Comparison of ENCODE assay signal across 40 cellular contexts in the genomic region with DNA sequence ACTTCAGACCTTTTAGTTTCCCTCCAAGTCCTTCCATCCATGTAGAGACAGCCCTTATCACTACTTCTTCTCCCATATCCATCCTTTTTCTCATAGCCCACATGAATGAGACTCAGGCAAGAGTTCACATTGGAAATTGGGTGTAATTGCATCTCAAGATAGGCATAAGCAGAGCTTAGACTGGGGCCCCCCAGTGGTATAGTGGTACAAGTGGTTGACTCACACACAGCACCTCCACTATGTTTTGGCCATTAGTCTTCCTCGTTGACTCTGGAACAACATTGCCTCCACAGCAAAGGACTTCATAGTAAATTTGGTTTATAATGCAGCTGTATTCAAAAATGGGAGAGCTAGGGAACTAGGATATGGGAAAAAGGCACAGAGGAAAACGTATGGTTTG. TPM values are rescaled to one million over a fixed set of nuclear protein-coding genes. Genes with fewer than 3 reads are reported as not detected.
"Had no signal": no experiment of that assay in that cellular context is flagged by ENCODE, and none has a peak within 500 bp of the region (broad histone marks: within the 10 kb centered on the region; RNA-seq: fewer than 3 reads in every experiment).

No MANE protein-coding gene starts in this region.

- H3K4me1 Mint-ChIP-seq: activated CD4-positive, alpha-beta T cell treated with anti-CD3 and anti-CD28 coated beads, Interleukin-2, amount 10 ng/mL, durations not matched to agents 24 days and 14 days; activated naive CD4-positive, alpha-beta T cell treated with anti-CD3 and anti-CD28 coated beads, Interleukin-2, amount 10 ng/mL, durations not matched to agents 7 days and 5 days; activated naive CD8-positive, alpha-beta T cell treated with anti-CD3 and anti-CD28 coated beads, Interleukin-2, amount 10 ng/mL, durations not matched to agents 7 days and 5 days; immature natural killer cell; mesothelial cell of epicardium; naive B cell; nephron progenitor cell had no signal

- H3K27me3 Mint-ChIP-seq: progenitor cell of endocrine pancreas had no signal

- H3K27ac Mint-ChIP-seq: activated CD4-positive, alpha-beta memory T cell treated with anti-CD3 and anti-CD28 coated beads for 36 hours; activated CD4-positive, alpha-beta T cell treated with anti-CD3 and anti-CD28 coated beads, Interleukin-2, amount 10 ng/mL, durations not matched to agents 24 days and 14 days; activated naive CD4-positive, alpha-beta T cell treated with anti-CD3 and anti-CD28 coated beads, Interleukin-2, amount 10 ng/mL, durations not matched to agents 7 days and 5 days; activated naive CD8-positive, alpha-beta T cell treated with anti-CD3 and anti-CD28 coated beads, Interleukin-2, amount 10 ng/mL, durations not matched to agents 7 days and 5 days; effector memory CD8-positive, alpha-beta T cell; immature natural killer cell; mesothelial cell of epicardium; naive B cell; nephron progenitor cell; progenitor cell of endocrine pancreas had no signal

- H3K36me3 ChIP-seq: brain microvascular endothelial cell, gastroesophageal sphincter, ovary, right lobe of liver, tibial nerve had no signal

- H3K27ac ChIP-seq: brain microvascular endothelial cell, gastroesophageal sphincter, ovary, right lobe of liver, tibial nerve had no signal

- H3K9me3 ChIP-seq: gastroesophageal sphincter, ovary, right lobe of liver, tibial nerve had no signal

- ATAC-seq: activated CD4-positive, CD25-positive, alpha-beta regulatory T cell treated with anti-CD3 and anti-CD28 coated beads, Interleukin-2, amount 50 U/mL, for 24 hours; effector memory CD8-positive, alpha-beta T cell; gastroesophageal sphincter; left colon; right lobe of liver had no signal

- H3K36me3 Mint-ChIP-seq: activated CD4-positive, alpha-beta memory T cell treated with anti-CD3 and anti-CD28 coated beads for 36 hours; activated naive CD4-positive, alpha-beta T cell treated with anti-CD3 and anti-CD28 coated beads, Interleukin-2, amount 10 ng/mL, durations not matched to agents 7 days and 5 days; activated naive CD8-positive, alpha-beta T cell treated with anti-CD3 and anti-CD28 coated beads, Interleukin-2, amount 10 ng/mL, durations not matched to agents 7 days and 5 days; immature natural killer cell; mesothelial cell of epicardium; naive B cell had no signal

- H3K4me3 Mint-ChIP-seq: activated CD4-positive, alpha-beta memory T cell treated with anti-CD3 and anti-CD28 coated beads for 36 hours; activated CD4-positive, alpha-beta T cell treated with anti-CD3 and anti-CD28 coated beads, Interleukin-2, amount 10 ng/mL, durations not matched to agents 24 days and 14 days; activated naive CD4-positive, alpha-beta T cell treated with anti-CD3 and anti-CD28 coated beads, Interleukin-2, amount 10 ng/mL, durations not matched to agents 7 days and 5 days; activated naive CD8-positive, alpha-beta T cell treated with anti-CD3 and anti-CD28 coated beads, Interleukin-2, amount 10 ng/mL, durations not matched to agents 7 days and 5 days; effector memory CD8-positive, alpha-beta T cell; immature natural killer cell; mesothelial cell of epicardium; nephron progenitor cell had no signal

- H3K27me3 ChIP-seq: brain microvascular endothelial cell, gastroesophageal sphincter, ovary, right lobe of liver, tibial nerve had no signal

- DNase-seq: activated CD4-positive, alpha-beta memory T cell treated with anti-CD3 and anti-CD28 coated beads for 36 hours; activated CD4-positive, alpha-beta T cell treated with anti-CD3 and anti-CD28 coated beads, Interleukin-2, amount 10 ng/mL, durations not matched to agents 24 days and 14 days; activated CD8-positive, alpha-beta memory T cell treated with anti-CD3 and anti-CD28 coated beads, Interleukin-2, amount 50 U/mL, for 4 hours; activated gamma-delta T cell; activated naive CD4-positive, alpha-beta T cell treated with anti-CD3 and anti-CD28 coated beads, Interleukin-2, amount 10 ng/mL, durations not matched to agents 7 days and 5 days; activated naive CD8-positive, alpha-beta T cell treated with anti-CD3 and anti-CD28 coated beads, Interleukin-2, amount 10 ng/mL, durations not matched to agents 7 days and 5 days; activated T-cell treated with anti-CD3 and anti-CD28 coated beads, Interleukin-2, amount 50 U/mL, for 1 hour; amniotic stem cell; brain microvascular endothelial cell; cortex of kidney; effector memory CD8-positive, alpha-beta T cell; head of caudate nucleus; hippocampal formation; immature natural killer cell; left colon; mammary epithelial cell; naive B cell; nephron progenitor cell; ovary; right lobe of liver; stimulated activated CD4-positive, alpha-beta T cell treated with anti-CD3 and anti-CD28 coated beads, Interleukin-2, amount 100 ng/mL, for 48 hours; stimulated activated naive CD4-positive, alpha-beta T cell treated with Interleukin-2 at 50 U/mL for 16 hours had no signal

- H3K4me3 ChIP-seq: gastroesophageal sphincter, ovary, right lobe of liver, tibial nerve had no signal

- H3K9me3 Mint-ChIP-seq: activated CD4-positive, alpha-beta memory T cell treated with anti-CD3 and anti-CD28 coated beads for 36 hours; activated CD4-positive, alpha-beta T cell treated with anti-CD3 and anti-CD28 coated beads, Interleukin-2, amount 10 ng/mL, durations not matched to agents 24 days and 14 days; activated naive CD4-positive, alpha-beta T cell treated with anti-CD3 and anti-CD28 coated beads, Interleukin-2, amount 10 ng/mL, durations not matched to agents 7 days and 5 days; activated naive CD8-positive, alpha-beta T cell treated with anti-CD3 and anti-CD28 coated beads, Interleukin-2, amount 10 ng/mL, durations not matched to agents 7 days and 5 days; effector memory CD8-positive, alpha-beta T cell; immature natural killer cell; mesothelial cell of epicardium; naive B cell; nephron progenitor cell had no signal

RNA-seq across cellular contexts. Expression of a gene that starts 2.6 kb away (rescaled TPM):
- total RNA-seq: activated CD4-positive, alpha-beta memory T cell treated with anti-CD3 and anti-CD28 coated beads for 36 hours; activated CD4-positive, alpha-beta T cell treated with anti-CD3 and anti-CD28 coated beads, Interleukin-2, amount 10 ng/mL, durations not matched to agents 24 days and 14 days; activated CD8-positive, alpha-beta memory T cell treated with anti-CD3 and anti-CD28 coated beads for 36 hours; astrocyte; cardiac septum; endothelial cell of umbilical vein; left colon; mammary epithelial cell; progenitor cell of endocrine pancreas had no signal

RNA-seq across cellular contexts. Expression of a gene that starts 9.3 kb away (rescaled TPM):
- total RNA-seq: activated CD4-positive, alpha-beta T cell treated with anti-CD3 and anti-CD28 coated beads, Interleukin-2, amount 10 ng/mL, durations not matched to agents 24 days and 14 days; mammary epithelial cell had no signal

RNA-seq across cellular contexts. Expression of a gene that starts 18.7 kb away (rescaled TPM):
- total RNA-seq: activated CD4-positive, alpha-beta memory T cell treated with anti-CD3 and anti-CD28 coated beads for 36 hours; activated CD4-positive, alpha-beta T cell treated with anti-CD3 and anti-CD28 coated beads, Interleukin-2, amount 10 ng/mL, durations not matched to agents 24 days and 14 days; activated CD8-positive, alpha-beta memory T cell treated with anti-CD3 and anti-CD28 coated beads for 36 hours; activated naive CD8-positive, alpha-beta T cell treated with anti-CD3 and anti-CD28 coated beads, Interleukin-2, amount 10 ng/mL, durations not matched to agents 7 days and 5 days; astrocyte; cardiac septum; cerebellum; endothelial cell of umbilical vein; fibroblast of lung; fibroblast of villous mesenchyme; gastroesophageal sphincter; kidney; left colon; liver; mammary epithelial cell; mesothelial cell of epicardium; ovary; progenitor cell of endocrine pancreas; right lobe of liver; skeletal muscle tissue; temporal lobe; tibial nerve; ureter had no signal

RNA-seq across cellular contexts. Expression of a gene that starts 41.2 kb away (rescaled TPM):
- total RNA-seq: activated CD4-positive, alpha-beta memory T cell treated with anti-CD3 and anti-CD28 coated beads for 36 hours; activated CD4-positive, alpha-beta T cell treated with anti-CD3 and anti-CD28 coated beads, Interleukin-2, amount 10 ng/mL, durations not matched to agents 24 days and 14 days; activated CD8-positive, alpha-beta memory T cell treated with anti-CD3 and anti-CD28 coated beads for 36 hours; activated naive CD8-positive, alpha-beta T cell treated with anti-CD3 and anti-CD28 coated beads, Interleukin-2, amount 10 ng/mL, durations not matched to agents 7 days and 5 days; astrocyte; cardiac septum; endothelial cell of umbilical vein; mammary epithelial cell; temporal lobe had no signal

RNA-seq across cellular contexts. Expression of a gene that starts 58.1 kb away (rescaled TPM):
- total RNA-seq: activated CD4-positive, alpha-beta memory T cell treated with anti-CD3 and anti-CD28 coated beads for 36 hours; activated CD4-positive, alpha-beta T cell treated with anti-CD3 and anti-CD28 coated beads, Interleukin-2, amount 10 ng/mL, durations not matched to agents 24 days and 14 days; activated CD8-positive, alpha-beta memory T cell treated with anti-CD3 and anti-CD28 coated beads for 36 hours; activated naive CD8-positive, alpha-beta T cell treated with anti-CD3 and anti-CD28 coated beads, Interleukin-2, amount 10 ng/mL, durations not matched to agents 7 days and 5 days; astrocyte; cardiac septum; cerebellum; endothelial cell of umbilical vein; fibroblast of villous mesenchyme; gastroesophageal sphincter; kidney; left colon; liver; mammary epithelial cell; mesothelial cell of epicardium; ovary; progenitor cell of endocrine pancreas; renal cortical epithelial cell; right lobe of liver; skeletal muscle tissue; temporal lobe; tibial nerve; ureter had no signal
